ENCODE assay signal across 8 cellular contexts in genomic region chr14:99884834-99885648, GRCh38.
DNase-seq lines count a peak whose midpoint lies in the region; ATAC-seq, FAIRE-seq and TF ChIP-seq lines count a peak whose summit lies in the region.

No MANE protein-coding gene starts in this region.

- BruUV-seq in OCI-LY7 (replicated peaks; lab: Mats Ljungman, UMichigan): no TSS peak

- ATAC-seq in right lobe of liver (peak; percentile 88 to 95 (median 92)), aorta (ENCODE audit: low FRiP score) (peak; percentile 82)

- H3K27ac ChIP-seq in OCI-LY7 (ENCODE audit: low read depth, low read length, poor library complexity, severe bottlenecking) (no peak overlapping the region), colonic mucosa (no peak overlapping the region), right lobe of liver (no peak overlapping the region), aorta (ENCODE audit: low read depth in 1 of 2, low read length in 2 of 2) (no peak overlapping the region)

- H3K4me1 ChIP-seq in OCI-LY7 (ENCODE audit: insufficient read depth, low read length, poor library complexity, severe bottlenecking) (no peaks in the 10 kb centered on the region), colonic mucosa (no peaks in the 10 kb centered on the region), right lobe of liver (no peaks in the 10 kb centered on the region), aorta (ENCODE audit: control insufficient read depth in 1 of 2, insufficient read depth in 2 of 2, low read length in 2 of 2) (no peaks in the 10 kb centered on the region)

- H3K4me3 ChIP-seq in BJ (ENCODE audit: low read depth, low read length): no peak overlapping the region
- H3K4me3 ChIP-seq in OCI-LY7 (ENCODE audit: low read depth, low read length, poor library complexity, severe bottlenecking): no peak overlapping the region
- H3K4me3 ChIP-seq in colonic mucosa: no peak overlapping the region
- H3K4me3 ChIP-seq in right lobe of liver: no peak overlapping the region
- H3K4me3 ChIP-seq in aorta (ENCODE audit: low read length in 2 of 2): no peak overlapping the region

- intact Hi-C loops in OCI-LY7 (cut with micrococcal nuclease; ENCODE audit: unreplicated experiment): loop anchor here (1.0 to 2.0 kb wide), 4 partner anchors 155 to 367 kb away; no protein-coding TSS in a partner anchor
- intact Hi-C loops in colonic mucosa (cut with DNase I): loop anchor here (2.0 to 10.0 kb wide), 3 partner anchors 154 to 370 kb away; partner anchors contain the start of gene CYP46A1
- intact Hi-C loops in right lobe of liver (cut with DNase I): loop anchor here (5.0 kb wide), 3 partner anchors 153 to 203 kb away; partner anchors contain the start of gene CYP46A1 (in 1 of the 2)
- intact Hi-C loops in aorta (cut with DNase I): loop anchor here (1.0 to 5.0 kb wide), 5 partner anchors 88 to 202 kb away; partner anchors contain the start of gene EML1 (in 1 of the 2)

- H3K9me2 ChIP-seq in OCI-LY7 (ENCODE audit: insufficient read depth, low read length): no peaks in the 10 kb centered on the region

- no peaks in the 10 kb centered on the region for H4K20me1 ChIP-seq in OCI-LY7 (ENCODE audit: insufficient read depth, low read length)

- TF ChIP-seq CTCF in BJ (IDR thresholded peaks at IDR 0.05; ENCODE audit: insufficient read depth, low read depth, low read length): peak; percentile 68
- TF ChIP-seq CTCF in OCI-LY7 (conservative IDR thresholded peaks at IDR 0.05; ENCODE audit: low read length): peak; percentile 95
- peak; percentile 70 for TF ChIP-seq CTCF in colonic mucosa (IDR thresholded peaks at IDR 0.05)
- TF ChIP-seq CTCF in right lobe of liver (IDR thresholded peaks at IDR 0.05): peak; percentile 70 to 87 (median 74)

- no peak overlapping the region for H3K4me2 ChIP-seq in OCI-LY7 (ENCODE audit: low read length)

- H3K9me3 ChIP-seq in OCI-LY7 (ENCODE audit: low read length) (no peaks in the 10 kb centered on the region), colonic mucosa (no peaks in the 10 kb centered on the region), right lobe of liver (no peaks in the 10 kb centered on the region), aorta (ENCODE audit: control insufficient read depth, low read length) (no peaks in the 10 kb centered on the region)

- peak; percentile 91 for TF ChIP-seq RAD21 in Ishikawa (IDR thresholded peaks at IDR 0.05; ENCODE audit: low read depth)

- H3K27me3 ChIP-seq in BJ (ENCODE audit: control insufficient read depth, insufficient read depth, low read length) (no peaks in the 10 kb centered on the region), colonic mucosa (no peaks in the 10 kb centered on the region), right lobe of liver (no peaks in the 10 kb centered on the region), aorta (ENCODE audit: control insufficient read depth in 1 of 2, insufficient read depth in 2 of 2, low read length in 1 of 2) (no peaks in the 10 kb centered on the region)

- FAIRE-seq in GM12891 (lab: Jason Lieb, UNC): peak; percentile 84

- no peaks in the 10 kb centered on the region for H3K79me2 ChIP-seq in OCI-LY7 (ENCODE audit: insufficient read depth, low read depth, low read length)

- H2AFZ ChIP-seq in OCI-LY7 (ENCODE audit: low read length): no peak overlapping the region

- CTCF ChIA-PET in BJ (lab: Yijun Ruan, JAX): interaction anchor here (0.7 to 7.9 kb wide), 21 partner anchors 8 to 458 kb away, joined by 3 to 87 read pairs (median 4); partner anchors contain the start of genes CYP46A1 and EML1
- CTCF ChIA-PET in OCI-LY7 (lab: Charles Lee; ENCODE audit: unreplicated experiment): no interaction called here

- POLR2A ChIA-PET in BJ (lab: Charles Lee) (no interaction called here), OCI-LY7 (lab: Charles Lee) (no interaction called here)

- 35% methylated on average over 7 of the region's 7 CpGs for WGBS in right lobe of liver (ENCODE audit: insufficient coverage, low coverage, low lambda C conversion rate, missing lambda C conversion rate)
- WGBS in aorta, 2 donors: 58 to 60% methylated on average over 7 of the region's 7 CpGs

- TF ChIP-seq EP300 in Ishikawa (IDR thresholded peaks at IDR 0.05; ENCODE audit: borderline replicate concordance): no peak

- H3K9ac ChIP-seq in colonic mucosa (ENCODE audit: low read depth in 2 of 2, low read length in 2 of 2): no peak overlapping the region

- TF ChIP-seq POLR2A in GM12891 (IDR thresholded peaks at IDR 0.05; ENCODE audit: low read depth, low read length) (no peak), right lobe of liver (IDR thresholded peaks at IDR 0.05) (no peak)

- no peak for DNase-seq in BJ (ENCODE audit: low read depth)
- peak; percentile 33 for DNase-seq in GM12891 (ENCODE audit: insufficient read length, low spot score)
- DNase-seq in OCI-LY7 (ENCODE audit: low spot score): peak; percentile 68
- DNase-seq in colonic mucosa: no peak
- no peak for DNase-seq in right lobe of liver
- DNase-seq in aorta: no peak
- DNase-seq in islet precursor cell: no peak

- H3K36me3 ChIP-seq in BJ (ENCODE audit: control insufficient read depth, insufficient read depth, low read length): no peaks in the 10 kb centered on the region
- H3K36me3 ChIP-seq in OCI-LY7 (ENCODE audit: insufficient read depth, low read length): no peaks in the 10 kb centered on the region
- H3K36me3 ChIP-seq in colonic mucosa: no peaks in the 10 kb centered on the region
- no peaks in the 10 kb centered on the region for H3K36me3 ChIP-seq in right lobe of liver
- H3K36me3 ChIP-seq in aorta (ENCODE audit: control insufficient read depth in 1 of 2, insufficient read depth in 2 of 2, low read length in 1 of 2): peaks cover 0 to 4% of the 10 kb centered on the region in 2 donors

TF ChIP-seq in GM12891, 5 proteins besides CTCF, POLR2A, EP300 and RAD21:
- TF ChIP-seq PAX5 (IDR thresholded peaks at IDR 0.05; ENCODE audit: insufficient read depth, low read length, severe bottlenecking): no peak
- no peak for TF ChIP-seq SPI1 (IDR thresholded peaks at IDR 0.05; ENCODE audit: low read depth, low read length)
- no peak for TF ChIP-seq TAF1 (IDR thresholded peaks at IDR 0.05; ENCODE audit: low read depth, low read length)
- TF ChIP-seq POU2F2 (IDR thresholded peaks at IDR 0.05; ENCODE audit: low read depth, low read length): no peak
- TF ChIP-seq POLR2AphosphoS5 (IDR thresholded peaks at IDR 0.05; ENCODE audit: low read depth, low read length): no peak

TF ChIP-seq in Ishikawa, 13 proteins besides CTCF, POLR2A, EP300 and RAD21:
- TF ChIP-seq TCF12 (IDR thresholded peaks at IDR 0.05; ENCODE audit: low read depth): no peak
- TF ChIP-seq NFIC (IDR thresholded peaks at IDR 0.05): no peak
- TF ChIP-seq ZBTB7A (IDR thresholded peaks at IDR 0.05; ENCODE audit: low read depth): no peak
- TF ChIP-seq TEAD4 (IDR thresholded peaks at IDR 0.05): no peak
- TF ChIP-seq EGR1 (IDR thresholded peaks at IDR 0.05): no peak
- no peak for TF ChIP-seq USF1 (IDR thresholded peaks at IDR 0.05)
- no peak for TF ChIP-seq CREB1 (IDR thresholded peaks at IDR 0.05; ENCODE audit: low read depth)
- no peak for TF ChIP-seq TAF1 (IDR thresholded peaks at IDR 0.05; ENCODE audit: low read depth)
- TF ChIP-seq REST (IDR thresholded peaks at IDR 0.05; ENCODE audit: low read depth): no peak
- no peak for TF ChIP-seq CEBPB (IDR thresholded peaks at IDR 0.05)
- TF ChIP-seq YY1 (IDR thresholded peaks at IDR 0.05; ENCODE audit: low read depth): no peak
- TF ChIP-seq FOXM1 (IDR thresholded peaks at IDR 0.05; ENCODE audit: borderline replicate concordance, low read depth): no peak
- no peak for TF ChIP-seq MAX (IDR thresholded peaks at IDR 0.05)

Comparison
In these comparisons a context has a peak if more than half of its experiments do, and no peak if none do; other contexts are left out.
1. DNase-seq: peak in GM12891 (single experiment) and OCI-LY7 (single experiment); none in BJ (single experiment), colonic mucosa (single experiment), right lobe of liver (0 of 3), aorta (0 of 2) and islet precursor cell (single experiment).
2. Peak in every context shown above with its lines, with median percentiles within 50 percentile points of each other: CTCF ChIP-seq.